ENCODE assay signal across 9 cellular contexts in the genomic region with DNA sequence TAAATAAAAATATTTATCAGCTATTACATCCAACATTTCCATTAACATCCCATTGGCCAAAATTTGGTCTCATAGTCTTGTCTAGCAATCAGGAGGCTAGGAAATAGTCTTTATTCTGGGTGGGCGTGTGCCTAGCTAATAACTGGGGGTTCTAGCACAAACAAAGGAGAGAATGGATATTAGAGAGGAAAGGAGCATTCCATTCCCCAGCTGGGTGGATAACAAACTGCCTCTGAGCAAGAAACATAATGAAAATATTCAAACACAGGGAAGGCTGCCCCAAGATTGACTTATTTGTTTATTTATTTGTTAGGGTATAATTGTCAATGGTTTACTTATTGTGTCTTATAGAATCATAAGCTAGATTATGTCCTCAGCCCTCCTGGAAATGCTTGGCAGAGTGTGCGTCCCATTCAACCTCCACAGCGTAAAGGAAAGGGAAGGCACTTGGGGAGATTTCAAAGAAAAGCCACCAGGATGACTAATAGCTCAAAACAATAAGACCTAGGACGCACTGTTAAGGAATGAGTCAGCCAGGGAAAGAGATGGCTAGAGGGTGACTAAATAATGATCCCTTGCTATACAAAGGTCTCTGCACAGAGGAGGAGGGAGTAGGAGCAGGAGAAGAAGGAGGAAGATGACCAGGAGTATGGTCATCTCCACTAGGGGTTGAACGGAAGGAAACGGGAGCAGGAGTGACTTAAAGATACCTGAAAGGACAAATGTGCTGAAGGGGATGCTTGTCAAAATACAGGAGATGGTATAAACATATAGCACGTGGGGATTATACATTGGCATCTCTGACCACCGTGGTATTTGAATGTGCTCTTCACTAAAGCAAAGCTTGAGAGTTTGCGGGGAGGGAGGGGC. TPM values are rescaled to one million over a fixed set of nuclear protein-coding genes. Genes with fewer than 3 reads are reported as not detected.
DNase-seq lines count a peak whose midpoint lies in the region; ATAC-seq and TF ChIP-seq lines count a peak whose summit lies in the region.
"Had no signal": no experiment of that assay in that cellular context is flagged by ENCODE, and none has a peak within 500 bp of the region (broad histone marks: within the 10 kb centered on the region; RNA-seq: fewer than 3 reads in every experiment).

No MANE protein-coding gene starts in this region.

- H3K9me3 Mint-ChIP-seq in Caco-2 (ENCODE audit: unreplicated experiment), result no peaks in the 10 kb centered on the region

- H3K9ac ChIP-seq in HUES64 (ENCODE audit: low read depth, low read length), result peak overlapping the region; percentile 32; the same call in 1 of the 2 replicates

- H3K27me3 Mint-ChIP-seq in Caco-2 (ENCODE audit: insufficient read depth, unreplicated experiment), result no peaks in the 10 kb centered on the region

- no peaks in the 10 kb centered on the region for H3K9me3 ChIP-seq in Caco-2
- H3K9me3 ChIP-seq in HUES64 (ENCODE audit: insufficient read depth, low read depth, low read length), result no peaks in the 10 kb centered on the region
- no peaks in the 10 kb centered on the region for H3K9me3 ChIP-seq in lung (ENCODE audit: control insufficient read depth in 2 of 2, insufficient read depth in 1 of 2, low read length in 1 of 2)

- H3K27ac Mint-ChIP-seq in Caco-2 (ENCODE audit: unreplicated experiment), result no peak overlapping the region

- intact Hi-C loops in Caco-2 (cut with micrococcal nuclease; ENCODE audit: unreplicated experiment), result no loop called here

- peak; percentile 83 for ATAC-seq in lung (ENCODE audit: insufficient read depth, low FRiP score)
- ATAC-seq in GM21825 (IDR thresholded peaks at IDR 0.05; ENCODE audit: unreplicated experiment), result no peak
- no peak for ATAC-seq in GM19023 (IDR thresholded peaks at IDR 0.05; ENCODE audit: unreplicated experiment)
- no peak for ATAC-seq in GM18861 (IDR thresholded peaks at IDR 0.05; ENCODE audit: unreplicated experiment)

- peak overlapping the region; percentile 1 for H3K4me3 Mint-ChIP-seq in Caco-2 (ENCODE audit: unreplicated experiment)

- BruUV-seq in Caco-2 (replicated peaks; lab: Mats Ljungman, UMichigan), result no TSS peak

- TF ChIP-seq CTCF in Caco-2 (IDR thresholded peaks at IDR 0.05; ENCODE audit: insufficient read depth in 1 of 2, low read depth in 1 of 2, low read length in 1 of 2, severe bottlenecking in 1 of 2, unreplicated experiment in 1 of 2), result no peak
- no peak for TF ChIP-seq CTCF in astrocyte of the cerebellum (IDR thresholded peaks at IDR 0.05; ENCODE audit: low read depth, low read length, missing control alignments)
- TF ChIP-seq CTCF in lung (IDR thresholded peaks at IDR 0.05; ENCODE audit: control extremely low read depth, extremely low read depth), result no peak

- DNase-seq in Caco-2 (peak; percentile 38 to 44), astrocyte of the cerebellum (ENCODE audit: low read depth) (peak; percentile 84), lung (ENCODE audit: low spot score) (no peak), GF-D8 (lab: John Stamatoyannopoulos, UW) (no peak)
- DNase-seq: WERI-Rb-1 had no signal

- H3K27me3 ChIP-seq in Caco-2 (replicated peaks; ENCODE audit: control insufficient read depth, insufficient read depth, low read length) (no peaks in the 10 kb centered on the region), HUES64 (ENCODE audit: insufficient read depth, low read length) (no peaks in the 10 kb centered on the region), lung (ENCODE audit: control insufficient read depth, insufficient read depth) (no peaks in the 10 kb centered on the region)

- POLR2A ChIA-PET in Caco-2 (lab: Charles Lee), result no interaction called here

- CTCF ChIA-PET in Caco-2 (lab: Charles Lee), result interaction anchor here (1.0 kb wide), 1 partner anchor 210 kb away, joined by 3 read pairs; no protein-coding TSS in a partner anchor

- peaks cover 7% of the 10 kb centered on the region for H3K4me1 Mint-ChIP-seq in Caco-2 (ENCODE audit: low read depth, unreplicated experiment)

- no peaks in the 10 kb centered on the region for H3K36me3 ChIP-seq in Caco-2 (ENCODE audit: control insufficient read depth, insufficient read depth, low read length)
- H3K36me3 ChIP-seq in HUES64 (ENCODE audit: insufficient read depth, low read length), result no peaks in the 10 kb centered on the region
- no peaks in the 10 kb centered on the region for H3K36me3 ChIP-seq in lung (ENCODE audit: control insufficient read depth in 2 of 2, insufficient read depth in 2 of 2, low read length in 2 of 2)
- H3K36me3 ChIP-seq: WERI-Rb-1 had no signal

- H3K4me3 ChIP-seq in Caco-2 (ENCODE audit: low read depth, low read length) (no peak overlapping the region), HUES64 (ENCODE audit: low read length) (no peak overlapping the region), astrocyte of the cerebellum (ENCODE audit: low read depth, low read length) (no peak overlapping the region), lung (no peak overlapping the region)

- in situ Hi-C loops in astrocyte of the cerebellum (cut with HindIII; ENCODE audit: low sequenced_read_pairs), result no loop called here

- 49% methylated on average over 9 of the region's 9 CpGs for WGBS in HUES64
- WGBS in lung, 2 donors, result 56 to 70% methylated on average over 9 of the region's 9 CpGs

- peaks cover 11% of the 10 kb centered on the region for H3K4me1 ChIP-seq in Caco-2
- H3K4me1 ChIP-seq in HUES64 (ENCODE audit: insufficient read depth, low read length), result peaks cover 18% of the 10 kb centered on the region; the same call in 1 of the 2 replicates
- H3K4me1 ChIP-seq in lung (ENCODE audit: control insufficient read depth in 2 of 2, insufficient read depth in 2 of 2, low read length in 2 of 2), result no peaks in the 10 kb centered on the region

- no peaks in the 10 kb centered on the region for H3K36me3 Mint-ChIP-seq in Caco-2 (ENCODE audit: insufficient read depth, unreplicated experiment)

- H3K27ac ChIP-seq in HUES64 (ENCODE audit: low read depth, low read length) (peak overlapping the region; percentile 69), lung (ENCODE audit: low read depth in 1 of 2, low read length in 1 of 2) (no peak overlapping the region)
- H3K27ac ChIP-seq: WERI-Rb-1 had no signal

RNA-seq across cellular contexts. Expression of a gene that starts 23.5 kb away (rescaled TPM):
- total RNA-seq in Caco-2 (2022) (36.2 and 36.5 TPM in 2 replicates), lung (10 to 100 TPM; 23.5 to 60.0 TPM)
- 16.1 TPM for polyA plus RNA-seq in HUES64 (2013, experiment 1 of 2)
- 18.6 TPM for polyA plus RNA-seq in HUES64 (2013, experiment 2 of 2)
- polyA plus RNA-seq in lung, result 10 to 100 TPM; 12.6 to 15.0 TPM

RNA-seq across cellular contexts. Expression of a gene that starts 56.2 kb away (rescaled TPM):
- total RNA-seq in Caco-2 (2022) (1,158 and 1,201 TPM in 2 replicates), lung (1,000 to 10,000 TPM in 1 of 2 donors, 100 to 1,000 TPM in 1; 796 to 1,951 TPM)
- polyA plus RNA-seq in HUES64 (2013, experiment 1 of 2), result 1,779 TPM
- 1,884 TPM for polyA plus RNA-seq in HUES64 (2013, experiment 2 of 2)
- polyA plus RNA-seq in lung, result 100 to 1,000 TPM; 875 to 954 TPM

Comparison
In these comparisons a context has a peak if more than half of its experiments do, and no peak if none do; other contexts are left out.
1. DNase-seq: peak in Caco-2 (2 of 2) and astrocyte of the cerebellum (single experiment); none in lung (single experiment) and GF-D8 (single experiment).